8 cellular contexts compared by ENCODE assay signal in genomic region chr17:75182319-75182568, GRCh38. TPM values are rescaled to one million over a fixed set of nuclear protein-coding genes. Genes with fewer than 3 reads are reported as not detected.
DNase-seq lines count a peak whose midpoint lies in the region; ATAC-seq and TF ChIP-seq lines count a peak whose summit lies in the region.

No MANE protein-coding gene starts in this region.

- H3K4me3 Mint-ChIP-seq in GM23338 (peak overlapping the region; percentile 90), T-helper 17 cell (peak overlapping the region; percentile 97)

- ATAC-seq in GM23338: no peak
- ATAC-seq in T-helper 17 cell: peak; percentile 4
- ATAC-seq in Right ventricle myocardium superior (ENCODE audit: poor library complexity): peak; percentile 2
- no peak for ATAC-seq in HG03460 (IDR thresholded peaks at IDR 0.05; ENCODE audit: unreplicated experiment)
- no peak for ATAC-seq in HG03108 (IDR thresholded peaks at IDR 0.05; ENCODE audit: unreplicated experiment)

- DNase-seq in GM23338 (ENCODE audit: low spot score) (no peak), T-helper 17 cell (no peak), Right ventricle myocardium superior (no peak), sigmoid colon (no peak), NCI-H1092 (lab: John Stamatoyannopoulos, UW) (no peak)

- H2AFZ ChIP-seq in ACC112 (ENCODE audit: low read length, unreplicated experiment): no peak overlapping the region
- H2AFZ ChIP-seq in GM23338: no peak overlapping the region

- H3K79me2 ChIP-seq in ACC112 (ENCODE audit: control insufficient read depth, insufficient read depth, low read length, unreplicated experiment) (peaks cover 51% of the 10 kb centered on the region), GM23338 (replicated peaks; ENCODE audit: insufficient read depth) (peaks cover 54% of the 10 kb centered on the region)

- peaks cover 44% of the 10 kb centered on the region for H3K36me3 Mint-ChIP-seq in GM23338 (ENCODE audit: low read depth)
- H3K36me3 Mint-ChIP-seq in T-helper 17 cell (ENCODE audit: low read depth): no peaks in the 10 kb centered on the region

- intact Hi-C loops in Right ventricle myocardium superior (cut with DNase I): no loop called here
- intact Hi-C loops in sigmoid colon (cut with DNase I): loop anchor here (5.0 kb wide), 3 partner anchors 50 to 135 kb away; partner anchors contain the start of genes ATP5PD, KCTD2 and NT5C

- no peaks in the 10 kb centered on the region for H3K9me3 ChIP-seq in T-helper 17 cell (ENCODE audit: control insufficient read depth, low read length, poor library complexity, severe bottlenecking)
- H3K9me3 ChIP-seq in sigmoid colon: no peaks in the 10 kb centered on the region

- H3K4me3 ChIP-seq in ACC112 (ENCODE audit: low read depth, low read length) (peak overlapping the region; percentile 97), GM23338 (peak overlapping the region; percentile 85), sigmoid colon (peak overlapping the region; percentile 79 to 100 (median 100))

- H3K9me2 ChIP-seq in GM23338 (ENCODE audit: insufficient read depth): no peaks in the 10 kb centered on the region

- H3K27me3 Mint-ChIP-seq in GM23338 (ENCODE audit: insufficient read depth, low read depth, poor library complexity) (peaks cover 14% of the 10 kb centered on the region), T-helper 17 cell (no peaks in the 10 kb centered on the region)

- no peak for TF ChIP-seq POLR2A in sigmoid colon (IDR thresholded peaks at IDR 0.05)

- peak overlapping the region; percentile 96 for H3K4me2 ChIP-seq in GM23338

- H3K4me1 ChIP-seq in ACC112 (ENCODE audit: control insufficient read depth, insufficient read depth, low read length, unreplicated experiment): peaks cover 3% of the 10 kb centered on the region
- 0 out of 2 replicates have a peak, but pooled peaks cover 13% of the 10 kb centered on the region for H3K4me1 ChIP-seq in GM23338 (ENCODE audit: insufficient read depth)
- peaks cover 0 to 37% (median 25%) of the 10 kb centered on the region in 4 donors for H3K4me1 ChIP-seq in sigmoid colon

- H4K20me1 ChIP-seq in GM23338 (replicated peaks; ENCODE audit: insufficient read depth): peaks cover 34% of the 10 kb centered on the region

- peak overlapping the region; percentile 94 for H3K27ac ChIP-seq in ACC112 (ENCODE audit: low read depth, low read length)
- peak overlapping the region; percentile 96 for H3K27ac ChIP-seq in GM23338 (ENCODE audit: low read depth)
- H3K27ac ChIP-seq in sigmoid colon: peak overlapping the region; percentile 92 to 99 (median 98)

- H3K27me3 ChIP-seq in ACC112 (ENCODE audit: insufficient read depth, low read length): no peaks in the 10 kb centered on the region
- no peaks in the 10 kb centered on the region for H3K27me3 ChIP-seq in GM23338 (ENCODE audit: insufficient read depth)
- H3K27me3 ChIP-seq in sigmoid colon: no peaks in the 10 kb centered on the region

- peak overlapping the region; percentile 72 for H3K27ac Mint-ChIP-seq in GM23338
- H3K27ac Mint-ChIP-seq in T-helper 17 cell: peak overlapping the region; percentile 93

- peaks cover 5% of the 10 kb centered on the region; the same call in 1 of the 2 replicates for H3K36me3 ChIP-seq in ACC112 (ENCODE audit: insufficient read depth, low read length)
- H3K36me3 ChIP-seq in GM23338 (ENCODE audit: insufficient read depth): peaks cover 24% of the 10 kb centered on the region
- H3K36me3 ChIP-seq in sigmoid colon: peaks cover 2 to 20% (median 7%) of the 10 kb centered on the region in 4 donors

- H3K4me1 Mint-ChIP-seq in GM23338 (peaks cover 21% of the 10 kb centered on the region), T-helper 17 cell (peaks cover 24% of the 10 kb centered on the region)

- 1% methylated on average over 33 of the region's 33 CpGs for WGBS in sigmoid colon, 2 donors

- H3F3A ChIP-seq in GM23338 (replicated peaks; ENCODE audit: low read depth): peaks cover 18% of the 10 kb centered on the region

- H3K9me3 Mint-ChIP-seq in GM23338: peaks cover 4% of the 10 kb centered on the region; the same call in 1 of the 3 replicates

- no peak for TF ChIP-seq EP300 in sigmoid colon (IDR thresholded peaks at IDR 0.05)

- TF ChIP-seq CTCF in GM23338 (conservative IDR thresholded peaks at IDR 0.05; ENCODE audit: low read depth in 2 of 2) (no peak), sigmoid colon (IDR thresholded peaks at IDR 0.05) (no peak)

TF ChIP-seq in GM23338, 12 proteins besides CTCF, POLR2A, EP300 and RAD21:
- TF ChIP-seq CREB1 (CRISPR knock-in tag; IDR thresholded peaks at IDR 0.05; ENCODE audit: low read depth) (no peak), ETS1 (IDR thresholded peaks at IDR 0.05) (no peak), REST (IDR thresholded peaks at IDR 0.05; ENCODE audit: unreplicated experiment) (no peak), ZNF114 (CRISPR knock-in tag; IDR thresholded peaks at IDR 0.05) (no peak), JUNB (IDR thresholded peaks at IDR 0.05; ENCODE audit: unreplicated experiment) (no peak)

RNA-seq across cellular contexts. Expression of gene SUMO2, which starts 0.5 kb away (rescaled TPM):
- 133 and 139 TPM in 2 replicates for total RNA-seq in GM23338 (2014; rRNA removed; shearing (Covaris generic))
- polyA plus RNA-seq in GM23338 (2016; fragmentation: Nextera tagmentation; extraction: Ambion mirVana): 784 and 890 TPM in 2 replicates
- 100 to 1,000 TPM; 216 to 236 TPM for total RNA-seq in T-helper 17 cell
- total RNA-seq in Right ventricle myocardium superior: 200 TPM
- total RNA-seq in sigmoid colon: 100 to 1,000 TPM in 1 of 4 donors, 10 to 100 TPM in 3; 63.0 to 109 (median 87.1) TPM
- 100 to 1,000 TPM in 2 of 3 donors, 10 to 100 TPM in 1; 69.9 to 130 (median 117) TPM for polyA plus RNA-seq in sigmoid colon

RNA-seq across cellular contexts. Expression of gene NUP85, which starts 23.2 kb away (rescaled TPM):
- 57.2 and 59.4 TPM in 2 replicates for total RNA-seq in GM23338 (2014; rRNA removed; shearing (Covaris generic))
- polyA plus RNA-seq in GM23338 (2016; fragmentation: Nextera tagmentation; extraction: Ambion mirVana) (114 and 116 TPM in 2 replicates), sigmoid colon (10 to 100 TPM; 31.0 to 48.6 (median 42.8) TPM)
- total RNA-seq in T-helper 17 cell (10 to 100 TPM; 75.0 to 75.3 TPM), Right ventricle myocardium superior (25.2 TPM), sigmoid colon (10 to 100 TPM; 21.1 to 32.2 (median 29.7) TPM)

RNA-seq across cellular contexts. Expression of gene JPT1, which starts 27.9 kb away (rescaled TPM):
- total RNA-seq in GM23338 (2014; rRNA removed; shearing (Covaris generic)): 249 and 278 TPM in 2 replicates
- polyA plus RNA-seq in GM23338 (2016; fragmentation: Nextera tagmentation; extraction: Ambion mirVana): 903 and 929 TPM in 2 replicates
- total RNA-seq in T-helper 17 cell: 10 to 100 TPM; 40.0 to 46.8 TPM
- total RNA-seq in Right ventricle myocardium superior: 15.0 TPM
- 10 to 100 TPM; 17.5 to 19.1 (median 18.8) TPM for total RNA-seq in sigmoid colon
- polyA plus RNA-seq in sigmoid colon: 100 to 1,000 TPM; 361 to 627 (median 471) TPM

RNA-seq across cellular contexts. Expression of gene NT5C, which starts 50.7 kb away (rescaled TPM):
- total RNA-seq in GM23338 (2014; rRNA removed; shearing (Covaris generic)): 91.7 and 122 TPM in 2 replicates
- polyA plus RNA-seq in GM23338 (2016; fragmentation: Nextera tagmentation; extraction: Ambion mirVana): 120 and 134 TPM in 2 replicates
- 10 to 100 TPM; 20.6 to 29.8 TPM for total RNA-seq in T-helper 17 cell
- 24.6 TPM for total RNA-seq in Right ventricle myocardium superior
- total RNA-seq in sigmoid colon: 100 to 1,000 TPM in 1 of 4 donors, 10 to 100 TPM in 3; 60.7 to 109 (median 82.4) TPM
- polyA plus RNA-seq in sigmoid colon: 100 to 1,000 TPM; 102 to 116 (median 110) TPM

Comparison
In these comparisons a context has a peak if more than half of its experiments do, and no peak if none do; other contexts are left out.
1. ATAC-seq: peak in T-helper 17 cell (single experiment) and Right ventricle myocardium superior (single experiment); none in GM23338 (single experiment), HG03460 (single experiment) and HG03108 (single experiment).
2. Peak in every context shown above with its lines, with median percentiles within 50 percentile points of each other: H3K27ac ChIP-seq and H3K4me3 ChIP-seq.